ENCODE assay signal across 17 cellular contexts in the genomic region with DNA sequence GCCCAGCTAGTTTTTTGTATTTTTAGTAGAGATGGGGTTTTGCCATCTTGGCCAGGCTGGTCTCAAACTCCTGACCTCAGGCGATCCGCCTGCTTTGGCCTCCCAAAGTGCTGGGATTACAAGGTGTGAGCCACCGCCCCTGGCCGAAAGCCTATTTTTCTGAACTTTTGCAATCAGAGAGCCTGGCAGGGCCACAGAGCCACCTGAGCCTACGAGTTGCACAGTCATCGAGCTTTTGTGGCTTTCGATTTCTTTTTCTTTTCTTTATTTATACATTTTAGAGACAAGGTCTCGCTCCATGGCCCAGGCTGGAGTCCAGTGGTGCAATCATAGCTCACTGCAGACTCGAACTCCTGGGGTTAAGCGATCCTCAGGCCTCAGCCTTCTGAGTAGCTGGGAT.
DNase-seq lines count a peak whose midpoint lies in the region; ATAC-seq, FAIRE-seq and TF ChIP-seq lines count a peak whose summit lies in the region.
"Had no signal": no experiment of that assay in that cellular context is flagged by ENCODE, and none has a peak within 500 bp of the region (broad histone marks: within the 10 kb centered on the region; RNA-seq: fewer than 3 reads in every experiment).

No MANE protein-coding gene starts in this region.

- no peaks in the 10 kb centered on the region for H3K9me2 ChIP-seq in MM.1S (replicated peaks; ENCODE audit: insufficient read depth, low read length)

- H3K79me1 ChIP-seq in mesenchymal stem cell (replicated peaks; ENCODE audit: low read length, poor library complexity, severe bottlenecking): no peaks in the 10 kb centered on the region

- no peak overlapping the region for H3K14ac ChIP-seq in mesenchymal stem cell (ENCODE audit: low read length in 2 of 2)

- H3K27me3 ChIP-seq in MM.1S (replicated peaks; ENCODE audit: insufficient read depth, low read length) (no peaks in the 10 kb centered on the region), sigmoid colon (no peaks in the 10 kb centered on the region), mesenchymal stem cell (ENCODE audit: control insufficient read depth in 1 of 2, insufficient read depth in 1 of 2, low read length in 2 of 2) (peaks cover 8 to 49% of the 10 kb centered on the region in 2 experiments)
- H3K27me3 ChIP-seq: BLaER1 had no signal

- no peak overlapping the region for H3K18ac ChIP-seq in mesenchymal stem cell (ENCODE audit: low read depth in 1 of 2, low read length in 2 of 2)

- no peak overlapping the region for H3K9ac ChIP-seq in MM.1S (ENCODE audit: low read length)
- H3K9ac ChIP-seq in kidney (ENCODE audit: low read length in 2 of 2): no peak overlapping the region
- no peak overlapping the region for H3K9ac ChIP-seq in mesenchymal stem cell (ENCODE audit: low read length)
- H3K9ac ChIP-seq: BLaER1 had no signal

- no peaks in the 10 kb centered on the region for H3K4me1 ChIP-seq in MM.1S (ENCODE audit: low read length)
- H3K4me1 ChIP-seq in kidney (ENCODE audit: control insufficient read depth in 1 of 2, insufficient read depth in 1 of 2, low read depth in 1 of 2, low read length in 2 of 2): no peaks in the 10 kb centered on the region
- H3K4me1 ChIP-seq in sigmoid colon: no peaks in the 10 kb centered on the region
- peaks cover 14% of the 10 kb centered on the region for H3K4me1 ChIP-seq in mesenchymal stem cell (ENCODE audit: control insufficient read depth, insufficient read depth, low read depth, low read length)

- no peak for TF ChIP-seq EP300 in sigmoid colon (IDR thresholded peaks at IDR 0.05)

- H2BK15ac ChIP-seq in mesenchymal stem cell (ENCODE audit: low read depth, poor library complexity, severe bottlenecking): no peak overlapping the region

- no peak overlapping the region for H3K4me2 ChIP-seq in MM.1S (ENCODE audit: low read depth, low read length)
- no peak overlapping the region for H3K4me2 ChIP-seq in mesenchymal stem cell (ENCODE audit: low read length, poor library complexity, severe bottlenecking)
- H3K4me2 ChIP-seq: BLaER1 had no signal

- no peak overlapping the region for H3K4ac ChIP-seq in mesenchymal stem cell (ENCODE audit: low read depth in 1 of 2, low read length in 2 of 2)

- H3K79me2 ChIP-seq in MM.1S (ENCODE audit: low read length): no peaks in the 10 kb centered on the region

- no peak for TF ChIP-seq CTCF in MM.1S (IDR thresholded peaks at IDR 0.05; ENCODE audit: low read length)
- no peak for TF ChIP-seq CTCF in kidney (IDR thresholded peaks at IDR 0.05; ENCODE audit: borderline replicate concordance, extremely low read depth, insufficient read depth)
- no peak for TF ChIP-seq CTCF in sigmoid colon (IDR thresholded peaks at IDR 0.05)

- no peaks in the 10 kb centered on the region for H3F3A ChIP-seq in MM.1S (ENCODE audit: insufficient read depth, low read length)

- 93% methylated on average over 10 of the region's 10 CpGs for WGBS in sigmoid colon, 2 donors
- WGBS in mesenchymal stem cell: 83% methylated on average over 10 of the region's 10 CpGs

- ATAC-seq in Right ventricle myocardium inferior: no peak
- ATAC-seq in left ventricle myocardium superior: no peak
- no peak for ATAC-seq in HG03175 (IDR thresholded peaks at IDR 0.05; ENCODE audit: unreplicated experiment)
- ATAC-seq: CD8-positive, alpha-beta T cell; GM12878 had no signal

- no peak overlapping the region for H2AK5ac ChIP-seq in mesenchymal stem cell (ENCODE audit: low read length, severe bottlenecking)

- H3K9me3 ChIP-seq in MM.1S (replicated peaks; ENCODE audit: insufficient read depth, low read length) (no peaks in the 10 kb centered on the region), kidney (ENCODE audit: control insufficient read depth in 1 of 2, low read length in 2 of 2) (no peaks in the 10 kb centered on the region), sigmoid colon (no peaks in the 10 kb centered on the region), mesenchymal stem cell (ENCODE audit: control insufficient read depth, low read length) (no peaks in the 10 kb centered on the region)
- H3K9me3 ChIP-seq: BLaER1 had no signal

- H3K36me3 ChIP-seq in MM.1S (replicated peaks; ENCODE audit: insufficient read depth, low read length) (no peaks in the 10 kb centered on the region), kidney (ENCODE audit: control insufficient read depth in 1 of 2, insufficient read depth in 2 of 2, low read length in 2 of 2) (no peaks in the 10 kb centered on the region), sigmoid colon (no peaks in the 10 kb centered on the region), mesenchymal stem cell (ENCODE audit: control insufficient read depth in 1 of 2, insufficient read depth in 2 of 2, low read depth in 1 of 2, low read length in 2 of 2) (no peaks in the 10 kb centered on the region)
- H3K36me3 ChIP-seq: BLaER1 had no signal

- no peak overlapping the region for H2BK12ac ChIP-seq in mesenchymal stem cell (ENCODE audit: low read length in 2 of 2)

- H3K4me3 ChIP-seq in MM.1S (ENCODE audit: low read length): no peak overlapping the region
- H3K4me3 ChIP-seq in kidney (ENCODE audit: low read length in 2 of 2): no peak overlapping the region
- no peak overlapping the region for H3K4me3 ChIP-seq in sigmoid colon
- H3K4me3 ChIP-seq in mesenchymal stem cell (ENCODE audit: insufficient read depth in 1 of 2, low read depth in 1 of 2, low read length in 2 of 2): no peak overlapping the region
- H3K4me3 ChIP-seq: BLaER1, GM12878 had no signal

- H3K23ac ChIP-seq in mesenchymal stem cell (ENCODE audit: low read length in 2 of 2): no peak overlapping the region

- H2AFZ ChIP-seq in MM.1S (ENCODE audit: low read length) (no peak overlapping the region), mesenchymal stem cell (ENCODE audit: low read depth, low read length) (no peak overlapping the region)

- no peaks in the 10 kb centered on the region for H4K20me1 ChIP-seq in MM.1S (ENCODE audit: insufficient read depth, low read length)
- H4K20me1 ChIP-seq: BLaER1 had no signal

- intact Hi-C loops in Right ventricle myocardium inferior (cut with DNase I): no loop called here
- intact Hi-C loops in left ventricle myocardium superior (cut with micrococcal nuclease): no loop called here
- intact Hi-C loops in kidney (cut with DNase I): no loop called here
- intact Hi-C loops in sigmoid colon (cut with DNase I): no loop called here

- FAIRE-seq in kidney (lab: Jason Lieb, UNC): no peak
- FAIRE-seq: GM12878, H1 had no signal

- no peak for TF ChIP-seq POLR2A in sigmoid colon (IDR thresholded peaks at IDR 0.05)

- DNase-seq in Right ventricle myocardium inferior (ENCODE audit: missing footprints): peak; percentile 15
- no peak for DNase-seq in left ventricle myocardium superior
- peak; percentile 53 for DNase-seq in MM.1S
- peak; percentile 15 for DNase-seq in kidney
- peak; percentile 15 for DNase-seq in sigmoid colon
- DNase-seq in DMS53 treated with DMSO at 0.1 percent for 48 hours (lab: John Stamatoyannopoulos, UW; ENCODE audit: unreplicated experiment): no peak
- no peak for DNase-seq in mesenchymal stem cell
- DNase-seq: 8988T; Calu3; CD8-positive, alpha-beta T cell; DND-41; EL; H9 had no signal

- H2BK120ac ChIP-seq in mesenchymal stem cell (ENCODE audit: low read depth, low read length): no peak overlapping the region

- H3K27ac ChIP-seq in MM.1S (ENCODE audit: low read length) (no peak overlapping the region), kidney (ENCODE audit: low read depth in 2 of 2, low read length in 2 of 2) (no peak overlapping the region), sigmoid colon (no peak overlapping the region), mesenchymal stem cell (ENCODE audit: low read length, poor library complexity, severe bottlenecking) (no peak overlapping the region)
- H3K27ac ChIP-seq: BLaER1 had no signal

- no peak overlapping the region for H4K8ac ChIP-seq in mesenchymal stem cell (ENCODE audit: low read length)

- H4K91ac ChIP-seq in mesenchymal stem cell (ENCODE audit: low read length): no peak overlapping the region

- H2BK5ac ChIP-seq in mesenchymal stem cell (ENCODE audit: low read depth, low read length, poor library complexity, severe bottlenecking): no peak overlapping the region

Comparison
In these comparisons a context has a peak if more than half of its experiments do, and no peak if none do; other contexts are left out.
1. DNase-seq: peak in Right ventricle myocardium inferior (single experiment), MM.1S (single experiment), kidney (single experiment) and sigmoid colon (single experiment); none in left ventricle myocardium superior (single experiment), DMS53 treated with DMSO at 0.1 percent for 48 hours (single experiment) and mesenchymal stem cell (single experiment).